ENCODE assay signal across 11 cellular contexts in the genomic region with DNA sequence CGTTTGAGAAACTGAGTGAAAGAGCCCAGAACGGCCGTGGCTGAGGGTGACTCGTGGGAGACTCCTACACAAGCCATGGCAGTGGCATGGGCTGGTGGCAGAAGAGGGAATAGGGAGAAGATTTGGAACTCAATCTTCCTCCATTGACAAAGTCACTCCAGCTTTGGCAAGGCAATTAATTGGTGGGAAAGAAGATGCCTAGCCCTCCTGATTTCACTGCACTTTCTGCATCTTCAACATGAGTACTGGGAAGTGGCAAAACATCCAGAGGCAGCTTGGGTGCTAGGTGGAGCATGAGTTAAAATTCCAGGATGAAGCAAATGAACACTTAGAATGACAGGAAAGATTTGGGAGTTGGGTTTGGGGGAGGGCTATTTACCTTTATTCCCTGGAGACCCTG. TPM values are rescaled to one million over a fixed set of nuclear protein-coding genes. Genes with fewer than 3 reads are reported as not detected.
A peak's percentile ranks its signal among the peaks of the same experiment; 100 is the strongest.
DNase-seq lines count a peak whose midpoint lies in the region; ATAC-seq and TF ChIP-seq lines count a peak whose summit lies in the region.
"Had no signal": no experiment of that assay in that cellular context is flagged by ENCODE, and none has a peak within 500 bp of the region (broad histone marks: within the 10 kb centered on the region; RNA-seq: fewer than 3 reads in every experiment).

No MANE protein-coding gene starts in this region.

- intact Hi-C loops in right cardiac atrium (cut with DNase I) (loop anchor here in 2 of 4 donors (10.0 kb wide), 3 partner anchors 70 to 80 kb away; no protein-coding TSS in a partner anchor), Right ventricle myocardium superior (cut with DNase I) (loop anchor here (5.0 to 10.0 kb wide), 4 partner anchors 80 to 250 kb away; no protein-coding TSS in a partner anchor), vagina (cut with DNase I) (loop anchor here (10.0 kb wide), 1 partner anchor 80 kb away; no protein-coding TSS in a partner anchor)

- H3K36me3 ChIP-seq in muscle layer of duodenum (ENCODE audit: control insufficient read depth in 1 of 2, insufficient read depth in 2 of 2, low read length in 2 of 2) (no peaks in the 10 kb centered on the region), vagina (no peaks in the 10 kb centered on the region)
- H3K36me3 ChIP-seq: MG63 had no signal

- H3K9me3 ChIP-seq in right cardiac atrium (ENCODE audit: control insufficient read depth, low read length): no peaks in the 10 kb centered on the region
- H3K9me3 ChIP-seq in muscle layer of duodenum (ENCODE audit: control insufficient read depth in 1 of 2, low read length in 2 of 2): no peaks in the 10 kb centered on the region
- no peaks in the 10 kb centered on the region for H3K9me3 ChIP-seq in vagina
- H3K9me3 ChIP-seq: MG63 had no signal

- ATAC-seq in right cardiac atrium (no peak), Right ventricle myocardium superior (ENCODE audit: poor library complexity) (no peak), GM21786 (IDR thresholded peaks at IDR 0.05; ENCODE audit: unreplicated experiment) (no peak)

- H3K27me3 ChIP-seq in right cardiac atrium (ENCODE audit: control insufficient read depth, insufficient read depth) (no peaks in the 10 kb centered on the region), muscle layer of duodenum (ENCODE audit: low read depth, low read length) (no peaks in the 10 kb centered on the region), vagina (no peaks in the 10 kb centered on the region)
- H3K27me3 ChIP-seq: MG63 had no signal

- H3K4me1 ChIP-seq in right cardiac atrium (ENCODE audit: control insufficient read depth, insufficient read depth, low read length) (no peaks in the 10 kb centered on the region), muscle layer of duodenum (ENCODE audit: control insufficient read depth in 1 of 2, insufficient read depth in 2 of 2, low read length in 2 of 2) (peaks cover 8 to 14% of the 10 kb centered on the region in 2 donors), vagina (peaks cover 14% of the 10 kb centered on the region)

- no peak for DNase-seq in right cardiac atrium
- no peak for DNase-seq in Right ventricle myocardium superior
- no peak for DNase-seq in vagina (ENCODE audit: extremely low spot score in 2 of 2)
- DNase-seq in DMS 273 treated with DMSO at 0.1 percent for 48 hours (lab: John Stamatoyannopoulos, UW): no peak
- no peak for DNase-seq in HK-2 (ENCODE audit: unreplicated experiment)
- DNase-seq: hippocampal formation, MG63 had no signal

- H3K27ac ChIP-seq in right cardiac atrium (ENCODE audit: low read length) (peak overlapping the region; percentile 61), angular gyrus (ENCODE audit: low read depth, low read length) (peak overlapping the region; percentile 46), muscle layer of duodenum (ENCODE audit: low read length) (peak overlapping the region; percentile 6), vagina (peak overlapping the region; percentile 96)
- H3K27ac ChIP-seq: C4-2B had no signal

- no peak for TF ChIP-seq CTCF in vagina (IDR thresholded peaks at IDR 0.05)

- 72% methylated on average over 4 of the region's 4 CpGs for WGBS in right cardiac atrium

- no peak overlapping the region for H3K4me3 ChIP-seq in right cardiac atrium (ENCODE audit: low read length)
- H3K4me3 ChIP-seq in muscle layer of duodenum (ENCODE audit: low read depth in 1 of 2, low read length in 2 of 2): no peak overlapping the region
- no peak overlapping the region for H3K4me3 ChIP-seq in vagina

- TF ChIP-seq POLR2A in vagina (IDR thresholded peaks at IDR 0.05): no peak

RNA-seq across cellular contexts. Expression of a gene that starts 1.4 kb away (rescaled TPM):
- total RNA-seq in right cardiac atrium (100 to 1,000 TPM; 196 to 255 (median 212) TPM), Right ventricle myocardium superior (168 TPM), vagina (176 TPM)
- 77.7 TPM for polyA plus RNA-seq in right cardiac atrium

Comparison
In these comparisons a context has a peak if more than half of its experiments do, and no peak if none do; other contexts are left out.
1. H3K27ac ChIP-seq: peak in every context shown above with its lines; median percentile 96 in vagina; 61 in right cardiac atrium; 46 in angular gyrus; 6 in muscle layer of duodenum.